ENCODE assay signal across 22 cellular contexts in the genomic region with DNA sequence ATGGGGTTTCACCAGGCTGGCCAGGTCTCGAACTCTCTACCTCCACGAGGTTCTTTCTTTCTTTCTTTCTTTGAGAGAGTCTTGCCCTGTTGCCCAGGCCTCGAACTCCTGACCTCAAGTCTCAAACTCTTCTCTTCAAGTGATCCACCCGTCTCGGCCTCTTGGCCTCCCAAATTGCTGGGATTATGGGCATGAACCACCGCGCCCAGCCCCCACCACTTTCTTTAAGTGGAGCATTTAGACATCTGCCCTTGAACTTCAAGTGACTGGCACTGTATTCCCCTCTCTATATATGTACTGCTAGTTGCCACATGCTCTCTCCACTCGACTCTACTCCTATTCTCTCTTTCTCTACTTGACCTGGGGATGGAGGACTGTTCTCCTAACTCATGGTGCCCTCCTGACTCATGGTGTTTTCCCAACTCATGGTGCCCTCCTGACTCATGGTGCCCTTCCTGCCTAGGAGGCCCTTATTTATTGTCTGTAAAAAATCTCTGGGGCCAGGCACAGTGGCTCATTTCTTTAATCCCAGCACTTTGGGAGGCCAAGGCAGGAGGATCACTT. TPM values are rescaled to one million over a fixed set of nuclear protein-coding genes. Genes with fewer than 3 reads are reported as not detected.
DNase-seq lines count a peak whose midpoint lies in the region; ATAC-seq, FAIRE-seq and TF ChIP-seq lines count a peak whose summit lies in the region.
"Had no signal": no experiment of that assay in that cellular context is flagged by ENCODE, and none has a peak within 500 bp of the region (broad histone marks: within the 10 kb centered on the region; RNA-seq: fewer than 3 reads in every experiment).

No MANE protein-coding gene starts in this region.

- no peaks in the 10 kb centered on the region for H3K9me3 Mint-ChIP-seq in activated CD4-positive, alpha-beta T cell treated with anti-CD3 and anti-CD28 coated beads for 36 hours (ENCODE audit: low read depth)
- no peaks in the 10 kb centered on the region for H3K9me3 Mint-ChIP-seq in activated CD4-positive, alpha-beta T cell treated with anti-CD3 and anti-CD28 coated beads, Interleukin-2, amount 10 ng/mL, durations not matched to agents 24 days and 14 days
- H3K9me3 Mint-ChIP-seq in activated T-helper 17 cell treated with anti-CD3 and anti-CD28 coated beads, Interleukin-2, amount 50 U/mL, for 72 hours = no peaks in the 10 kb centered on the region
- H3K9me3 Mint-ChIP-seq: activated B cell treated with CpG ODN at 0.5 μM for 24 hours; CD8-positive, alpha-beta memory T cell; HFFc6 had no signal

- ATAC-seq in activated CD4-positive, alpha-beta T cell treated with anti-CD3 and anti-CD28 coated beads for 36 hours = peak; percentile 92
- ATAC-seq in activated T-helper 17 cell treated with anti-CD3 and anti-CD28 coated beads, Interleukin-2, amount 50 U/mL, for 72 hours (replicated peaks) = peak; percentile 92
- ATAC-seq in HG02884 (IDR thresholded peaks at IDR 0.05; ENCODE audit: unreplicated experiment) = no peak

- POLR2A ChIA-PET in activated CD4-positive, alpha-beta T cell treated with anti-CD3 and anti-CD28 coated beads for 36 hours (lab: Charles Lee) = no interaction called here

- peak overlapping the region; percentile 11 for H3K27ac Mint-ChIP-seq in activated CD4-positive, alpha-beta T cell treated with anti-CD3 and anti-CD28 coated beads for 36 hours
- no peak overlapping the region for H3K27ac Mint-ChIP-seq in activated CD4-positive, alpha-beta T cell treated with anti-CD3 and anti-CD28 coated beads, Interleukin-2, amount 10 ng/mL, durations not matched to agents 24 days and 14 days
- H3K27ac Mint-ChIP-seq in activated T-helper 17 cell treated with anti-CD3 and anti-CD28 coated beads, Interleukin-2, amount 50 U/mL, for 72 hours = no peak overlapping the region
- H3K27ac Mint-ChIP-seq: activated B cell treated with CpG ODN at 0.5 μM for 24 hours; CD8-positive, alpha-beta memory T cell; HFFc6 had no signal

- no peak for TF ChIP-seq POLR2A in H54 (IDR thresholded peaks at IDR 0.05; ENCODE audit: low read depth, low read length)

- TF ChIP-seq CTCF in hepatocyte (IDR thresholded peaks at IDR 0.05; ENCODE audit: poor library complexity) = no peak

- no peak overlapping the region for H2AFZ ChIP-seq in hepatocyte

- CTCF ChIA-PET in activated CD4-positive, alpha-beta T cell treated with anti-CD3 and anti-CD28 coated beads for 36 hours (lab: Charles Lee) = no interaction called here

- no peaks in the 10 kb centered on the region for H4K20me1 ChIP-seq in hepatocyte (ENCODE audit: insufficient read depth, poor library complexity, severe bottlenecking)

- H3K27ac ChIP-seq in hepatocyte = no peak overlapping the region
- H3K27ac ChIP-seq: coronary artery, thyroid gland had no signal

- H3K4me1 Mint-ChIP-seq in activated CD4-positive, alpha-beta T cell treated with anti-CD3 and anti-CD28 coated beads for 36 hours = peaks cover 4% of the 10 kb centered on the region
- no peaks in the 10 kb centered on the region for H3K4me1 Mint-ChIP-seq in activated CD4-positive, alpha-beta T cell treated with anti-CD3 and anti-CD28 coated beads, Interleukin-2, amount 10 ng/mL, durations not matched to agents 24 days and 14 days
- H3K4me1 Mint-ChIP-seq in activated T-helper 17 cell treated with anti-CD3 and anti-CD28 coated beads, Interleukin-2, amount 50 U/mL, for 72 hours = peaks cover 6% of the 10 kb centered on the region
- H3K4me1 Mint-ChIP-seq: CD8-positive, alpha-beta memory T cell had no signal

- H3K4me3 ChIP-seq in hepatocyte = no peak overlapping the region
- H3K4me3 ChIP-seq: coronary artery, thyroid gland had no signal

- intact Hi-C loops in activated CD4-positive, alpha-beta T cell treated with anti-CD3 and anti-CD28 coated beads for 36 hours (cut with DNase I, micrococcal nuclease) = no loop called here
- intact Hi-C loops in activated CD4-positive, alpha-beta T cell treated with anti-CD3 and anti-CD28 coated beads, Interleukin-2, amount 10 ng/mL, durations not matched to agents 24 days and 14 days (cut with micrococcal nuclease) = no loop called here

- no peaks in the 10 kb centered on the region for H3K79me2 ChIP-seq in hepatocyte

- H3K9me3 ChIP-seq in hepatocyte (ENCODE audit: low read depth) = no peaks in the 10 kb centered on the region
- H3K9me3 ChIP-seq: thyroid gland had no signal

- FAIRE-seq in H54 (lab: Jason Lieb, UNC) = no peak
- FAIRE-seq: frontal cortex had no signal

- no peak overlapping the region for H3K4me3 Mint-ChIP-seq in activated CD4-positive, alpha-beta T cell treated with anti-CD3 and anti-CD28 coated beads for 36 hours
- H3K4me3 Mint-ChIP-seq in activated CD4-positive, alpha-beta T cell treated with anti-CD3 and anti-CD28 coated beads, Interleukin-2, amount 10 ng/mL, durations not matched to agents 24 days and 14 days = no peak overlapping the region
- H3K4me3 Mint-ChIP-seq in activated T-helper 17 cell treated with anti-CD3 and anti-CD28 coated beads, Interleukin-2, amount 50 U/mL, for 72 hours = no peak overlapping the region
- H3K4me3 Mint-ChIP-seq: activated B cell treated with CpG ODN at 0.5 μM for 24 hours; CD8-positive, alpha-beta memory T cell; HFFc6 had no signal

- H3K4me2 ChIP-seq in hepatocyte = no peak overlapping the region

- peak; percentile 36 for DNase-seq in activated CD4-positive, alpha-beta T cell treated with anti-CD3 and anti-CD28 coated beads for 36 hours
- DNase-seq in activated CD4-positive, alpha-beta T cell treated with anti-CD3 and anti-CD28 coated beads, Interleukin-2, amount 10 ng/mL, durations not matched to agents 24 days and 14 days = no peak
- DNase-seq in H54 (ENCODE audit: insufficient read length, low spot score) = peak; percentile 74
- peak; percentile 57 for DNase-seq in renal cortical epithelial cell (ENCODE audit: low read depth)
- DNase-seq in hepatocyte (ENCODE audit: low spot score) = no peak
- DNase-seq in NCI-H774 (lab: John Stamatoyannopoulos, UW) = no peak
- DNase-seq: activated B cell treated with CpG ODN at 0.5 μM for 24 hours; activated naive CD4-positive, alpha-beta T cell treated with anti-CD3 and anti-CD28 coated beads, Interleukin-2, amount 50 U/mL, for 16 hours; CD8-positive, alpha-beta memory T cell; HFFc6; Karpas-422; NCI-H1417 treated with DMSO at 0.1 percent for 48 hours; NK-92 treated with Interleukin-12 subunit alpha and Interleukin-12 subunit beta, amount 100 ng/mL, for 24 hours; SHP77; stimulated activated CD4-positive, alpha-beta T cell treated with anti-CD3 and anti-CD28 coated beads, Interleukin-4, amount 100 ng/mL, for 4 hours; thyroid gland had no signal

- peaks cover 13% of the 10 kb centered on the region for H3K27me3 Mint-ChIP-seq in activated CD4-positive, alpha-beta T cell treated with anti-CD3 and anti-CD28 coated beads for 36 hours
- H3K27me3 Mint-ChIP-seq in activated CD4-positive, alpha-beta T cell treated with anti-CD3 and anti-CD28 coated beads, Interleukin-2, amount 10 ng/mL, durations not matched to agents 24 days and 14 days = peaks cover 8% of the 10 kb centered on the region
- peaks cover 22% of the 10 kb centered on the region for H3K27me3 Mint-ChIP-seq in activated T-helper 17 cell treated with anti-CD3 and anti-CD28 coated beads, Interleukin-2, amount 50 U/mL, for 72 hours

- H3K36me3 ChIP-seq in hepatocyte (replicated peaks; ENCODE audit: insufficient read depth, low read depth) = no peaks in the 10 kb centered on the region
- H3K36me3 ChIP-seq: thyroid gland had no signal

- H3K36me3 Mint-ChIP-seq in activated CD4-positive, alpha-beta T cell treated with anti-CD3 and anti-CD28 coated beads for 36 hours (ENCODE audit: low read depth) = no peaks in the 10 kb centered on the region
- no peaks in the 10 kb centered on the region for H3K36me3 Mint-ChIP-seq in activated CD4-positive, alpha-beta T cell treated with anti-CD3 and anti-CD28 coated beads, Interleukin-2, amount 10 ng/mL, durations not matched to agents 24 days and 14 days (ENCODE audit: low read depth)
- H3K36me3 Mint-ChIP-seq in activated T-helper 17 cell treated with anti-CD3 and anti-CD28 coated beads, Interleukin-2, amount 50 U/mL, for 72 hours (ENCODE audit: low read depth) = no peaks in the 10 kb centered on the region
- H3K36me3 Mint-ChIP-seq: CD8-positive, alpha-beta memory T cell had no signal

- H3K9me2 ChIP-seq in hepatocyte (replicated peaks; ENCODE audit: insufficient read depth) = no peaks in the 10 kb centered on the region

- H3K27me3 ChIP-seq in hepatocyte = no peaks in the 10 kb centered on the region
- H3K27me3 ChIP-seq: thyroid gland had no signal

- no peaks in the 10 kb centered on the region for H3K4me1 ChIP-seq in hepatocyte (ENCODE audit: insufficient read depth)
- H3K4me1 ChIP-seq: thyroid gland had no signal

- WGBS in hepatocyte (ENCODE audit: low lambda C conversion rate, missing lambda C conversion rate) = 90% methylated on average over 8 of the region's 8 CpGs

RNA-seq across cellular contexts. Expression of a gene that starts 19.3 kb away (rescaled TPM):
- under 1 TPM in 1 of 2 experiments, not detected in 1; 0.09 TPM for total RNA-seq in activated CD4-positive, alpha-beta T cell treated with anti-CD3 and anti-CD28 coated beads for 36 hours
- not detected in 2 replicates for total RNA-seq in activated CD4-positive, alpha-beta T cell treated with anti-CD3 and anti-CD28 coated beads, Interleukin-2, amount 10 ng/mL, durations not matched to agents 24 days and 14 days
- not detected for total RNA-seq in activated T-helper 17 cell treated with anti-CD3 and anti-CD28 coated beads, Interleukin-2, amount 50 U/mL, for 72 hours
- 0.94 and 1.2 TPM in 2 replicates for total RNA-seq in renal cortical epithelial cell
- total RNA-seq in hepatocyte = 3.2 and 4.6 TPM in 2 replicates
- polyA plus RNA-seq in hepatocyte = 16.3 and 18.3 TPM in 2 replicates

RNA-seq across cellular contexts. Expression of a gene that starts 25.4 kb away (rescaled TPM):
- 1 to 10 TPM; 1.5 to 1.7 TPM for total RNA-seq in activated CD4-positive, alpha-beta T cell treated with anti-CD3 and anti-CD28 coated beads for 36 hours
- 4.5 TPM in 2 replicates for total RNA-seq in activated CD4-positive, alpha-beta T cell treated with anti-CD3 and anti-CD28 coated beads, Interleukin-2, amount 10 ng/mL, durations not matched to agents 24 days and 14 days
- total RNA-seq in activated T-helper 17 cell treated with anti-CD3 and anti-CD28 coated beads, Interleukin-2, amount 50 U/mL, for 72 hours = 1 to 10 TPM in 1 of 2 donors, under 1 TPM in 1; 0.79 to 3.2 TPM
- total RNA-seq in renal cortical epithelial cell (2.1 and 5.2 TPM in 2 replicates), hepatocyte (3.9 TPM in 2 replicates)
- 4.2 and 4.3 TPM in 2 replicates for polyA plus RNA-seq in hepatocyte

RNA-seq across cellular contexts. Expression of a gene that starts 34.4 kb away (rescaled TPM):
- total RNA-seq in activated CD4-positive, alpha-beta T cell treated with anti-CD3 and anti-CD28 coated beads for 36 hours = not detected
- total RNA-seq in activated CD4-positive, alpha-beta T cell treated with anti-CD3 and anti-CD28 coated beads, Interleukin-2, amount 10 ng/mL, durations not matched to agents 24 days and 14 days = not detected in 2 replicates
- under 1 TPM in 1 of 2 donors, not detected in 1; 0.11 TPM for total RNA-seq in activated T-helper 17 cell treated with anti-CD3 and anti-CD28 coated beads, Interleukin-2, amount 50 U/mL, for 72 hours
- total RNA-seq in renal cortical epithelial cell (0.75 TPM in 1 of 2 replicates, not detected in the other), hepatocyte (1.9 and 4.9 TPM in 2 replicates)
- polyA plus RNA-seq in hepatocyte = 9.4 and 10.6 TPM in 2 replicates
- total RNA-seq: activated B cell treated with CpG ODN at 0.5 μM for 24 hours; CD8-positive, alpha-beta memory T cell; HFFc6; osteoblast; T-helper 1 cell treated with Interleukin-12 subunit alpha and Interleukin-12 subunit beta and Interleukin-4 antibody, amounts not matched to agents 30 ng/mL and 1 ng/mL, for 36 hours had no signal
- polyA plus RNA-seq: CD8-positive, alpha-beta memory T cell had no signal

RNA-seq across cellular contexts. Expression of a gene that starts 40.1 kb away (rescaled TPM):
- total RNA-seq in activated CD4-positive, alpha-beta T cell treated with anti-CD3 and anti-CD28 coated beads for 36 hours = 100 to 1,000 TPM; 253 to 260 TPM
- 300 and 318 TPM in 2 replicates for total RNA-seq in activated CD4-positive, alpha-beta T cell treated with anti-CD3 and anti-CD28 coated beads, Interleukin-2, amount 10 ng/mL, durations not matched to agents 24 days and 14 days
- 100 to 1,000 TPM; 208 to 255 TPM for total RNA-seq in activated T-helper 17 cell treated with anti-CD3 and anti-CD28 coated beads, Interleukin-2, amount 50 U/mL, for 72 hours
- total RNA-seq in renal cortical epithelial cell (32.8 and 51.7 TPM in 2 replicates), hepatocyte (35.8 and 49.1 TPM in 2 replicates)
- 91.7 and 135 TPM in 2 replicates for polyA plus RNA-seq in hepatocyte

RNA-seq across cellular contexts. Expression of a gene that starts 47.8 kb away (rescaled TPM):
- total RNA-seq in activated CD4-positive, alpha-beta T cell treated with anti-CD3 and anti-CD28 coated beads for 36 hours = 10 to 100 TPM; 22.2 to 31.1 TPM
- total RNA-seq in activated CD4-positive, alpha-beta T cell treated with anti-CD3 and anti-CD28 coated beads, Interleukin-2, amount 10 ng/mL, durations not matched to agents 24 days and 14 days = 42.7 and 47.6 TPM in 2 replicates
- total RNA-seq in activated T-helper 17 cell treated with anti-CD3 and anti-CD28 coated beads, Interleukin-2, amount 50 U/mL, for 72 hours = 10 to 100 TPM; 36.5 to 43.5 TPM
- total RNA-seq in renal cortical epithelial cell (87.9 and 95.2 TPM in 2 replicates), hepatocyte (54.0 and 57.5 TPM in 2 replicates)
- polyA plus RNA-seq in hepatocyte = 70.3 and 98.9 TPM in 2 replicates

Comparison
In these comparisons a context has a peak if more than half of its experiments do, and no peak if none do; other contexts are left out.
1. DNase-seq: peak in activated CD4-positive, alpha-beta T cell treated with anti-CD3 and anti-CD28 coated beads for 36 hours (single experiment), H54 (single experiment) and renal cortical epithelial cell (single experiment); none in activated CD4-positive, alpha-beta T cell treated with anti-CD3 and anti-CD28 coated beads, Interleukin-2, amount 10 ng/mL, durations not matched to agents 24 days and 14 days (single experiment), hepatocyte (single experiment) and NCI-H774 (single experiment).